8 cellular contexts compared by ENCODE assay signal in genomic region chr17:16569358-16569712, GRCh38. TPM values are rescaled to one million over a fixed set of nuclear protein-coding genes. Genes with fewer than 3 reads are reported as not detected.
DNase-seq lines count a peak whose midpoint lies in the region; ATAC-seq and TF ChIP-seq lines count a peak whose summit lies in the region.

No MANE protein-coding gene starts in this region.

- H3K27ac Mint-ChIP-seq in activated CD4-positive, alpha-beta T cell treated with anti-CD3 and anti-CD28 coated beads, Interleukin-2, amount 10 ng/mL, durations not matched to agents 7 days and 5 days, result no peak overlapping the region
- H3K27ac Mint-ChIP-seq in stimulated activated memory B cell treated with anti-CD40 and anti-IgM and Interleukin-4, amounts not matched to agents 10 μg/mL and 1 μg/mL and 100 μg/mL, for 72 hours, result peak overlapping the region; percentile 85

- H3K36me3 Mint-ChIP-seq in activated CD4-positive, alpha-beta T cell treated with anti-CD3 and anti-CD28 coated beads, Interleukin-2, amount 10 ng/mL, durations not matched to agents 7 days and 5 days (ENCODE audit: low read depth), result peaks cover 6% of the 10 kb centered on the region
- H3K36me3 Mint-ChIP-seq in stimulated activated memory B cell treated with anti-CD40 and anti-IgM and Interleukin-4, amounts not matched to agents 10 μg/mL and 1 μg/mL and 100 μg/mL, for 72 hours, result peaks cover 14% of the 10 kb centered on the region

- H3K27ac ChIP-seq in coronary artery, result no peak overlapping the region

- H3K4me1 Mint-ChIP-seq in activated CD4-positive, alpha-beta T cell treated with anti-CD3 and anti-CD28 coated beads, Interleukin-2, amount 10 ng/mL, durations not matched to agents 7 days and 5 days, result peaks cover 19% of the 10 kb centered on the region
- peaks cover 13% of the 10 kb centered on the region for H3K4me1 Mint-ChIP-seq in stimulated activated memory B cell treated with anti-CD40 and anti-IgM and Interleukin-4, amounts not matched to agents 10 μg/mL and 1 μg/mL and 100 μg/mL, for 72 hours

- CTCF ChIA-PET in activated CD4-positive, alpha-beta T cell treated with anti-CD3 and anti-CD28 coated beads, Interleukin-2, amount 10 ng/mL, durations not matched to agents 7 days and 5 days (lab: Charles Lee), result interaction anchor here (0.5 to 3.5 kb wide), 4 partner anchors 12 to 69 kb away, joined by 3 to 15 read pairs (median 4); no protein-coding TSS in a partner anchor

- peak overlapping the region; percentile 83 for H3K4me3 ChIP-seq in coronary artery

- no peak for DNase-seq in activated CD4-positive, alpha-beta T cell treated with anti-CD3 and anti-CD28 coated beads, Interleukin-2, amount 10 ng/mL, durations not matched to agents 7 days and 5 days
- DNase-seq in activated CD4-positive, alpha-beta T cell treated with anti-CD3 and anti-CD28 coated beads for 4 hours, result no peak
- DNase-seq in coronary artery (ENCODE audit: low spot score) (no peak), NCI-H748 treated with DMSO at 0.1 percent for 48 hours (lab: John Stamatoyannopoulos, UW) (no peak), retina (no peak)
- no peak for DNase-seq in stimulated activated CD4-positive, alpha-beta T cell treated with anti-CD3 and anti-CD28 coated beads, Interleukin-4, amount 100 ng/mL, for 24 hours

- peak overlapping the region; percentile 81 for H3K4me3 Mint-ChIP-seq in activated CD4-positive, alpha-beta T cell treated with anti-CD3 and anti-CD28 coated beads, Interleukin-2, amount 10 ng/mL, durations not matched to agents 7 days and 5 days
- H3K4me3 Mint-ChIP-seq in stimulated activated memory B cell treated with anti-CD40 and anti-IgM and Interleukin-4, amounts not matched to agents 10 μg/mL and 1 μg/mL and 100 μg/mL, for 72 hours, result peak overlapping the region; percentile 91

- POLR2A ChIA-PET in activated CD4-positive, alpha-beta T cell treated with anti-CD3 and anti-CD28 coated beads, Interleukin-2, amount 10 ng/mL, durations not matched to agents 7 days and 5 days (lab: Charles Lee), result no interaction called here

- H3K27me3 Mint-ChIP-seq in activated CD4-positive, alpha-beta T cell treated with anti-CD3 and anti-CD28 coated beads, Interleukin-2, amount 10 ng/mL, durations not matched to agents 7 days and 5 days, result peaks cover 2% of the 10 kb centered on the region
- H3K27me3 Mint-ChIP-seq in stimulated activated memory B cell treated with anti-CD40 and anti-IgM and Interleukin-4, amounts not matched to agents 10 μg/mL and 1 μg/mL and 100 μg/mL, for 72 hours, result no peaks in the 10 kb centered on the region

- peak; percentile 24 for ATAC-seq in HG03439 (IDR thresholded peaks at IDR 0.05; ENCODE audit: unreplicated experiment)
- peak; percentile 74 for ATAC-seq in stimulated activated memory B cell treated with anti-CD40 and anti-IgM and Interleukin-4, amounts not matched to agents 10 μg/mL and 1 μg/mL and 100 μg/mL, for 72 hours

- H3K9me3 Mint-ChIP-seq in activated CD4-positive, alpha-beta T cell treated with anti-CD3 and anti-CD28 coated beads, Interleukin-2, amount 10 ng/mL, durations not matched to agents 7 days and 5 days, result peaks cover 10% of the 10 kb centered on the region
- peaks cover 2% of the 10 kb centered on the region for H3K9me3 Mint-ChIP-seq in stimulated activated memory B cell treated with anti-CD40 and anti-IgM and Interleukin-4, amounts not matched to agents 10 μg/mL and 1 μg/mL and 100 μg/mL, for 72 hours

- no peak for TF ChIP-seq CTCF in coronary artery (IDR thresholded peaks at IDR 0.05)

RNA-seq across cellular contexts. Expression of gene ZNF287, which starts 0.3 kb away (rescaled TPM):
- 1 to 10 TPM; 5.7 to 6.1 TPM for total RNA-seq in activated CD4-positive, alpha-beta T cell treated with anti-CD3 and anti-CD28 coated beads, Interleukin-2, amount 10 ng/mL, durations not matched to agents 7 days and 5 days
